In the genomic region with DNA sequence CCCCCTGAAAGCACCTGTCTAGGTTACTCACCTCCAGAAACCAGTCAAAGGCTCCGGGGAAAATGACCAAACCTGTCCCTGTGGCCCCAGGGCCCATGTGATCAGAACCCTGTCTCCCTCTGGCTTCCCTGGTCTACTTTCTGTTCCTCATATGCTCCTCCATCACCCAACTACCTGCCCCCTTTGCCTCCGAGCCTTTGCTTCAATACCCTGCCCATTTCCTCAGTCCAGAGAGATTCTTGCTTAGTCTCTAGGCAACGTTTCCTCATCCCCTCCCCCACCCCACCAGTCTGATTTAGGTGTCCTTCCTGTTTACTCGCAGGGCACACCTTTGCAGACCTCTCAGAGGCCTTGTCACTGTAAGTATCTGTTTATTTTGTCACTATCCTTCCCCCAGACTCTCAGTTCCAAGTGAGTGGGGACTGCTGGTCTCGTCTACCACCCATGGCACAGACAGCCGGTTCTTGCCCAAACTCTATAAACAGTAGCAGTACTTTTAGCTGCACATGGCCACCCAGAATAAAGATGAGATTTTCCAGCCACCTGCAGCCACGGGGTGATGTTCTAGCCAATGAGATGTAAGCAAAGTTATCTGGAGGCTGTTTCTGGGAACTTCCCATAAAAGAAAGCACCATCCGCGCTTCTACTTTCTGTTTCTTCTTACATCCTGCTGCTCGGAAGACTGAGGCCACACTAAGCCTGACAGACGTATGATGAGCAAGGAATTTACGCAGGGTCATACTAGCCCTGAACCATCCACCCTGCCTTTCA, we compare ENCODE assay signal across 8 cellular contexts. TPM values are rescaled to one million over a fixed set of nuclear protein-coding genes. Genes with fewer than 3 reads are reported as not detected.
DNase-seq lines count a peak whose midpoint lies in the region; ATAC-seq and TF ChIP-seq lines count a peak whose summit lies in the region.

No MANE protein-coding gene starts in this region.

- DNase-seq in activated CD8-positive, alpha-beta memory T cell treated with anti-CD3 and anti-CD28 coated beads for 4 hours (ENCODE audit: low read depth in 2 of 2) = peak; percentile 27 to 47
- DNase-seq in left colon (peak in 1 of 2 donors; percentile 53), SIG-M5 treated with dmso at 0.1 percent for 504 hours (lab: John Stamatoyannopoulos, UW; ENCODE audit: unreplicated experiment) (no peak), H7 (no peak)
- peak; percentile 74 for DNase-seq in stimulated activated naive B cell treated with anti-CD40 and anti-IgM and Interleukin-4, amounts not matched to agents 10 μg/mL and 1 μg/mL and 100 μg/mL, for 72 hours

- H3K27ac Mint-ChIP-seq in stimulated activated naive B cell treated with anti-CD40 and anti-IgM and Interleukin-4, amounts not matched to agents 10 μg/mL and 1 μg/mL and 100 μg/mL, for 72 hours = peak overlapping the region; percentile 96

- intact Hi-C loops in left colon (cut with DNase I, micrococcal nuclease) = no loop called here

- no peaks in the 10 kb centered on the region for H3K27me3 ChIP-seq in H7 (ENCODE audit: control insufficient read depth, insufficient read depth, low read length)

- TF ChIP-seq CTCF in C4-2B (conservative IDR thresholded peaks at IDR 0.05) = no peak

- H3K4me3 ChIP-seq in H7 (ENCODE audit: insufficient read depth, low read depth, low read length) = no peak overlapping the region

- H3K36me3 ChIP-seq in H7 (replicated peaks; ENCODE audit: control insufficient read depth, insufficient read depth, low read length) = peaks cover 4% of the 10 kb centered on the region

- peaks cover 58 to 84% of the 10 kb centered on the region in 2 donors for H3K4me1 Mint-ChIP-seq in stimulated activated naive B cell treated with anti-CD40 and anti-IgM and Interleukin-4, amounts not matched to agents 10 μg/mL and 1 μg/mL and 100 μg/mL, for 72 hours

- H3K4me3 Mint-ChIP-seq in stimulated activated naive B cell treated with anti-CD40 and anti-IgM and Interleukin-4, amounts not matched to agents 10 μg/mL and 1 μg/mL and 100 μg/mL, for 72 hours = peak overlapping the region; percentile 79 to 81

- H3K36me3 Mint-ChIP-seq in stimulated activated naive B cell treated with anti-CD40 and anti-IgM and Interleukin-4, amounts not matched to agents 10 μg/mL and 1 μg/mL and 100 μg/mL, for 72 hours = peaks cover 27 to 51% of the 10 kb centered on the region in 2 donors

- ATAC-seq in GM19455 (IDR thresholded peaks at IDR 0.05; ENCODE audit: unreplicated experiment) = peak; percentile 83
- ATAC-seq in HG03558 (IDR thresholded peaks at IDR 0.05; ENCODE audit: extremely low read depth, unreplicated experiment) = peak; percentile 68
- ATAC-seq in left colon = peak; percentile 47
- ATAC-seq in stimulated activated naive B cell treated with anti-CD40 and anti-IgM and Interleukin-4, amounts not matched to agents 10 μg/mL and 1 μg/mL and 100 μg/mL, for 72 hours (replicated peaks) = peak; percentile 90 to 95

- peak overlapping the region; percentile 26; the same call in 1 of the 2 replicates for H3K27ac ChIP-seq in C4-2B

- H3K27me3 Mint-ChIP-seq in stimulated activated naive B cell treated with anti-CD40 and anti-IgM and Interleukin-4, amounts not matched to agents 10 μg/mL and 1 μg/mL and 100 μg/mL, for 72 hours = no peaks in the 10 kb centered on the region

- H3K9me3 Mint-ChIP-seq in stimulated activated naive B cell treated with anti-CD40 and anti-IgM and Interleukin-4, amounts not matched to agents 10 μg/mL and 1 μg/mL and 100 μg/mL, for 72 hours = peaks cover 0 to 4% of the 10 kb centered on the region in 2 donors

RNA-seq across cellular contexts. Expression of gene ELOVL5, which starts 13.3 kb away (rescaled TPM):
- 10 to 100 TPM; 21.8 to 26.7 TPM for total RNA-seq in left colon
- 76.0 and 103 TPM in 2 replicates for total RNA-seq in H7 (2014; rRNA removed; shearing (Covaris generic))

Comparison
In these comparisons a context has a peak if more than half of its experiments do, and no peak if none do; other contexts are left out.
1. DNase-seq: peak in activated CD8-positive, alpha-beta memory T cell treated with anti-CD3 and anti-CD28 coated beads for 4 hours (2 of 2) and stimulated activated naive B cell treated with anti-CD40 and anti-IgM and Interleukin-4, amounts not matched to agents 10 μg/mL and 1 μg/mL and 100 μg/mL, for 72 hours (single experiment); none in SIG-M5 treated with dmso at 0.1 percent for 504 hours (single experiment) and H7 (single experiment).
2. Peak in every context shown above with its lines, with median percentiles within 50 percentile points of each other: ATAC-seq.